38 cellular contexts compared by ENCODE assay signal in genomic region chr15:95970326-95970725, GRCh38.
"Had no signal": no experiment of that assay in that cellular context is flagged by ENCODE, and none has a peak within 500 bp of the region (broad histone marks: within the 10 kb centered on the region; RNA-seq: fewer than 3 reads in every experiment).

No MANE protein-coding gene starts in this region.

- H3K9me3 Mint-ChIP-seq: activated B cell treated with CpG ODN at 0.5 μM for 24 hours; activated naive CD4-positive, alpha-beta T cell treated with anti-CD3 and anti-CD28 coated beads, Interleukin-2, amount 10 ng/mL, durations not matched to agents 7 days and 5 days; activated naive CD4-positive, alpha-beta T cell treated with anti-CD3 and anti-CD28 coated beads, Interleukin-2, amount 50 U/mL, for 24 hours; activated naive CD8-positive, alpha-beta T cell treated with anti-CD3 and anti-CD28 coated beads, Interleukin-2, amount 10 ng/mL, durations not matched to agents 7 days and 5 days; activated T-cell treated with anti-CD3 and anti-CD28 coated beads, Interleukin-2, amount 50 U/mL, for 24 hours; activated T-helper 2 cell treated with anti-CD3 and anti-CD28 coated beads, Interferon-gamma antibody, Interleukin-2, Interleukin-4, amounts not matched to agents 10 μg/mL and 5 μg/mL and 100 μg/mL, durations not matched to agents 14 hours and 24 hours and 36 hours; T-helper 2 cell treated with Interferon-gamma antibody and Interleukin-4, amounts not matched to agents 5 μg/mL and 100 μg/mL, for 36 hours had no signal

- H3K4me3 ChIP-seq: ascending aorta, cardiac muscle cell had no signal

- H3K27me3 Mint-ChIP-seq: activated B cell treated with CpG ODN at 0.5 μM for 24 hours; activated CD4-positive, alpha-beta memory T cell treated with anti-CD3 and anti-CD28 coated beads for 36 hours had no signal

- H3K4me3 Mint-ChIP-seq: activated B cell treated with CpG ODN at 0.5 μM for 24 hours; activated CD4-positive, alpha-beta memory T cell treated with anti-CD3 and anti-CD28 coated beads for 36 hours; activated CD4-positive, alpha-beta T cell treated with anti-CD3 and anti-CD28 coated beads, Interleukin-2, amount 10 ng/mL, durations not matched to agents 24 days and 14 days; activated CD8-positive, alpha-beta memory T cell treated with anti-CD3 and anti-CD28 coated beads, Interleukin-2, amount 10 ng/mL, durations not matched to agents 7 days and 5 days; activated CD8-positive, alpha-beta T cell treated with anti-CD3 and anti-CD28 coated beads, Interleukin-2, amount 10 ng/mL, durations not matched to agents 7 days and 5 days; activated naive CD4-positive, alpha-beta T cell treated with anti-CD3 and anti-CD28 coated beads, Interleukin-2, amount 10 ng/mL, durations not matched to agents 7 days and 5 days; activated naive CD4-positive, alpha-beta T cell treated with anti-CD3 and anti-CD28 coated beads, Interleukin-2, amount 50 U/mL, for 24 hours; activated naive CD8-positive, alpha-beta T cell; activated naive CD8-positive, alpha-beta T cell treated with anti-CD3 and anti-CD28 coated beads, Interleukin-2, amount 10 ng/mL, durations not matched to agents 7 days and 5 days; activated naive CD8-positive, alpha-beta T cell treated with anti-CD3 and anti-CD28 coated beads, Interleukin-2, amount 50 U/mL, for 24 hours; activated T-cell treated with anti-CD3 and anti-CD28 coated beads, Interleukin-2, amount 50 U/mL, for 24 hours; brain; central memory CD8-positive, alpha-beta T cell; T-helper 1 cell treated with Interleukin-12 subunit alpha and Interleukin-12 subunit beta and Interleukin-4 antibody, amounts not matched to agents 30 μg/mL and 1 μg/mL, for 36 hours; T-helper 2 cell treated with Interferon-gamma antibody and Interleukin-4, amounts not matched to agents 5 μg/mL and 100 μg/mL, for 36 hours had no signal

- H3K9me3 ChIP-seq: ascending aorta had no signal

- DNase-seq: activated B cell treated with CpG ODN at 0.5 μM for 24 hours; activated CD4-positive, alpha-beta memory T cell treated with anti-CD3 and anti-CD28 coated beads for 36 hours; activated CD4-positive, alpha-beta T cell treated with anti-CD3 and anti-CD28 coated beads for 4 hours; activated CD4-positive, alpha-beta T cell treated with anti-CD3 and anti-CD28 coated beads, Interleukin-2, amount 10 ng/mL, durations not matched to agents 24 days and 14 days; activated CD4-positive, alpha-beta T cell treated with anti-CD3 and anti-CD28 coated beads, Interleukin-2, amount 50 U/mL, for 1 hour; activated CD4-positive, alpha-beta T cell treated with anti-CD3 and anti-CD28 coated beads, Interleukin-2, amount 50 U/mL, for 4 hours; activated CD4-positive, CD25-positive, alpha-beta regulatory T cell treated with anti-CD3 and anti-CD28 coated beads, Interleukin-2, amount 50 U/mL, for 72 hours; activated CD8-positive, alpha-beta memory T cell treated with anti-CD3 and anti-CD28 coated beads for 24 hours; activated CD8-positive, alpha-beta memory T cell treated with anti-CD3 and anti-CD28 coated beads, Interleukin-2, amount 10 ng/mL, durations not matched to agents 7 days and 5 days; activated CD8-positive, alpha-beta memory T cell treated with anti-CD3 and anti-CD28 coated beads, Interleukin-2, amount 50 U/mL, for 48 hours; activated CD8-positive, alpha-beta T cell treated with anti-CD3 and anti-CD28 coated beads, Interleukin-2, amount 10 ng/mL, durations not matched to agents 7 days and 5 days; activated effector memory CD4-positive, alpha-beta T cell treated with Interleukin-2 at 50 U/mL for 16 hours; activated gamma-delta T cell; activated naive CD4-positive, alpha-beta T cell treated with anti-CD3 and anti-CD28 coated beads, Interleukin-2, amount 10 ng/mL, durations not matched to agents 7 days and 5 days; activated naive CD4-positive, alpha-beta T cell treated with Interleukin-2 at 50 U/mL for 16 hours; activated naive CD8-positive, alpha-beta T cell treated with anti-CD3 and anti-CD28 coated beads, Interleukin-2, amount 10 ng/mL, durations not matched to agents 7 days and 5 days; activated naive CD8-positive, alpha-beta T cell treated with anti-CD3 and anti-CD28 coated beads, Interleukin-2, amount 50 U/mL, for 24 hours; activated T-cell treated with anti-CD3 and anti-CD28 coated beads, Interleukin-2, amount 50 U/mL, for 24 hours; activated T-cell treated with anti-CD3 and anti-CD28 coated beads, Interleukin-2, amount 50 U/mL, for 48 hours; amygdala; anterior cingulate cortex; caudate nucleus; cerebellar nuclear complex; T-helper 1 cell; T-helper 2 cell; T-helper 9 cell had no signal

- H3K27me3 ChIP-seq: ascending aorta, cardiac muscle cell had no signal

- H3K27ac Mint-ChIP-seq: activated B cell treated with CpG ODN at 0.5 μM for 24 hours; activated CD4-positive, alpha-beta memory T cell treated with anti-CD3 and anti-CD28 coated beads for 36 hours; activated CD4-positive, alpha-beta T cell treated with anti-CD3 and anti-CD28 coated beads, Interleukin-2, amount 10 ng/mL, durations not matched to agents 24 days and 14 days; activated CD8-positive, alpha-beta memory T cell treated with anti-CD3 and anti-CD28 coated beads, Interleukin-2, amount 10 ng/mL, durations not matched to agents 7 days and 5 days; activated CD8-positive, alpha-beta T cell treated with anti-CD3 and anti-CD28 coated beads, Interleukin-2, amount 10 ng/mL, durations not matched to agents 7 days and 5 days; activated naive CD4-positive, alpha-beta T cell treated with anti-CD3 and anti-CD28 coated beads, Interleukin-2, amount 10 ng/mL, durations not matched to agents 7 days and 5 days; activated naive CD4-positive, alpha-beta T cell treated with anti-CD3 and anti-CD28 coated beads, Interleukin-2, amount 50 U/mL, for 24 hours; activated naive CD8-positive, alpha-beta T cell; activated naive CD8-positive, alpha-beta T cell treated with anti-CD3 and anti-CD28 coated beads, Interleukin-2, amount 10 ng/mL, durations not matched to agents 7 days and 5 days; activated naive CD8-positive, alpha-beta T cell treated with anti-CD3 and anti-CD28 coated beads, Interleukin-2, amount 50 U/mL, for 24 hours; activated T-cell treated with anti-CD3 and anti-CD28 coated beads, Interleukin-2, amount 50 U/mL, for 24 hours; activated T-helper 2 cell treated with anti-CD3 and anti-CD28 coated beads, Interferon-gamma antibody, Interleukin-2, Interleukin-4, amounts not matched to agents 10 μg/mL and 5 μg/mL and 100 μg/mL, durations not matched to agents 14 hours and 24 hours and 36 hours; brain; T-helper 1 cell treated with Interleukin-12 subunit alpha and Interleukin-12 subunit beta and Interleukin-4 antibody, amounts not matched to agents 30 μg/mL and 1 μg/mL, for 36 hours; T-helper 2 cell treated with Interferon-gamma antibody and Interleukin-4, amounts not matched to agents 5 μg/mL and 100 μg/mL, for 36 hours had no signal

- H3K4me1 ChIP-seq: ascending aorta had no signal

- H3K27ac ChIP-seq: ascending aorta, cardiac muscle cell, VCaP had no signal

- FAIRE-seq: bronchial epithelial cell, TTC549 had no signal

- H3K4me1 Mint-ChIP-seq: activated B cell treated with CpG ODN at 0.5 μM for 24 hours; activated CD4-positive, alpha-beta T cell treated with anti-CD3 and anti-CD28 coated beads, Interleukin-2, amount 10 ng/mL, durations not matched to agents 24 days and 14 days; activated CD8-positive, alpha-beta memory T cell treated with anti-CD3 and anti-CD28 coated beads, Interleukin-2, amount 10 ng/mL, durations not matched to agents 7 days and 5 days; activated naive CD4-positive, alpha-beta T cell treated with anti-CD3 and anti-CD28 coated beads, Interleukin-2, amount 10 ng/mL, durations not matched to agents 7 days and 5 days; activated naive CD4-positive, alpha-beta T cell treated with anti-CD3 and anti-CD28 coated beads, Interleukin-2, amount 50 U/mL, for 24 hours; activated naive CD8-positive, alpha-beta T cell treated with anti-CD3 and anti-CD28 coated beads, Interleukin-2, amount 10 ng/mL, durations not matched to agents 7 days and 5 days; activated naive CD8-positive, alpha-beta T cell treated with anti-CD3 and anti-CD28 coated beads, Interleukin-2, amount 50 U/mL, for 24 hours; central memory CD8-positive, alpha-beta T cell had no signal

- H3K36me3 Mint-ChIP-seq: activated CD4-positive, alpha-beta memory T cell treated with anti-CD3 and anti-CD28 coated beads for 36 hours; activated CD8-positive, alpha-beta memory T cell treated with anti-CD3 and anti-CD28 coated beads, Interleukin-2, amount 10 ng/mL, durations not matched to agents 7 days and 5 days; activated naive CD4-positive, alpha-beta T cell treated with anti-CD3 and anti-CD28 coated beads, Interleukin-2, amount 10 ng/mL, durations not matched to agents 7 days and 5 days; activated naive CD4-positive, alpha-beta T cell treated with anti-CD3 and anti-CD28 coated beads, Interleukin-2, amount 50 U/mL, for 24 hours; activated naive CD8-positive, alpha-beta T cell; activated naive CD8-positive, alpha-beta T cell treated with anti-CD3 and anti-CD28 coated beads, Interleukin-2, amount 10 ng/mL, durations not matched to agents 7 days and 5 days; brain had no signal

- H3K36me3 ChIP-seq: ascending aorta, cardiac muscle cell had no signal

- ATAC-seq: activated CD8-positive, alpha-beta memory T cell treated with anti-CD3 and anti-CD28 coated beads, Interleukin-2, amount 10 ng/mL, durations not matched to agents 7 days and 5 days; activated CD8-positive, alpha-beta T cell treated with anti-CD3 and anti-CD28 coated beads, Interleukin-2, amount 10 ng/mL, durations not matched to agents 7 days and 5 days; activated naive CD8-positive, alpha-beta T cell treated with anti-CD3 and anti-CD28 coated beads, Interleukin-2, amount 50 U/mL, for 24 hours had no signal
